ENCODE assay signal across 8 cellular contexts in genomic region chr3:171457263-171458055, GRCh38. TPM values are rescaled to one million over a fixed set of nuclear protein-coding genes. Genes with fewer than 3 reads are reported as not detected.
DNase-seq lines count a peak whose midpoint lies in the region; ATAC-seq and TF ChIP-seq lines count a peak whose summit lies in the region.

No MANE protein-coding gene starts in this region.

- H3K4me3 ChIP-seq in H7 (ENCODE audit: insufficient read depth, low read depth, low read length): peak overlapping the region; percentile 76
- H3K4me3 ChIP-seq in retinal pigment epithelial cell (ENCODE audit: low read length): peak overlapping the region; percentile 96

- no peak for ATAC-seq in HG03442 (IDR thresholded peaks at IDR 0.05; ENCODE audit: unreplicated experiment)
- no peak for ATAC-seq in HG03196 (IDR thresholded peaks at IDR 0.05; ENCODE audit: unreplicated experiment)

- peaks cover 15% of the 10 kb centered on the region; the same call in 1 of the 2 replicates for H3K27me3 ChIP-seq in H7 (ENCODE audit: control insufficient read depth, insufficient read depth, low read length)

- intact Hi-C loops in head of caudate nucleus (cut with DNase I): loop anchor here (10.0 kb wide), 2 partner anchors 63 to 133 kb away; no protein-coding TSS in a partner anchor

- DNase-seq in H7: no peak
- DNase-seq in activated effector memory CD4-positive, alpha-beta T cell treated with Interleukin-2 at 50 U/mL for 16 hours: peak; percentile 6
- DNase-seq in head of caudate nucleus: peak in 23 of 42 donors; percentile 6 to 52 (median 24)
- DNase-seq in retinal pigment epithelial cell (ENCODE audit: low read depth): no peak
- DNase-seq in NCI-H2107 treated with DMSO at 0.1 percent for 48 hours (lab: John Stamatoyannopoulos, UW; ENCODE audit: unreplicated experiment): no peak
- DNase-seq in amniotic stem cell (lab: John Stamatoyannopoulos, UW): no peak

- H3K36me3 ChIP-seq in H7 (replicated peaks; ENCODE audit: control insufficient read depth, insufficient read depth, low read length): no peaks in the 10 kb centered on the region

- TF ChIP-seq CTCF in retinal pigment epithelial cell (conservative IDR thresholded peaks at IDR 0.05; ENCODE audit: low read depth, low read length): no peak

RNA-seq across cellular contexts. Expression of gene TNIK, which starts 2.7 kb away (rescaled TPM):
- 16.4 and 20.7 TPM in 2 replicates for total RNA-seq in H7 (2014; rRNA removed; shearing (Covaris generic))

Comparison
In these comparisons a context has a peak if more than half of its experiments do, and no peak if none do; other contexts are left out.
1. DNase-seq: peak in activated effector memory CD4-positive, alpha-beta T cell treated with Interleukin-2 at 50 U/mL for 16 hours (single experiment) and head of caudate nucleus (23 of 42); none in H7 (single experiment), retinal pigment epithelial cell (single experiment), NCI-H2107 treated with DMSO at 0.1 percent for 48 hours (single experiment) and amniotic stem cell (single experiment).